ENCODE assay signal across 1 cellular context in genomic region chr20:11271319-11271718, GRCh38.
TF ChIP-seq lines count a peak whose summit lies in the region.

No MANE protein-coding gene starts in this region.

TF ChIP-seq in GM23338, 12 proteins besides CTCF, POLR2A, EP300 and RAD21 (continued from another document):
- no peak for TF ChIP-seq REST (IDR thresholded peaks at IDR 0.05; ENCODE audit: unreplicated experiment)
